23 cellular contexts compared by ENCODE assay signal in the genomic region with DNA sequence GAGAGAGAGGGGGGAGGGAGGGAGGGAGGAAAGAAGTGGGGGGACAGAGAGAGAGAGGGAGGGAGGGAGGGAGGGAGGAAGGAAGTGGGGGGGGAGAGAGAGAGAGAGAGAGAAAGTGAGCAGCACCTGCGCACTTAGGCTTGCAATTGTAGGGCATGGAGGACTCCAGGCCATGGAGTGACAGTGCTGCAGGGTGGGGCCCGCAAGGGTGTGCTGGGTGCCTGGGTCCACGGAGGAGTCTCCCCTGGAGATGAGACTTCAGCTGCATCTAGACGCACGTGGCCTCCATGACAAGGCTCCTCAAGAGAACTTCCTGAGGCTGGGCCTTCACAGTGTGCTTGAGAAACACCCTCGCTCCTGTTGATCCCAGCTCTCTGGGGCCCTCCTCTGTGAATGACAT. TPM values are rescaled to one million over a fixed set of nuclear protein-coding genes. Genes with fewer than 3 reads are reported as not detected.
"Had no signal": no experiment of that assay in that cellular context is flagged by ENCODE, and none has a peak within 500 bp of the region (broad histone marks: within the 10 kb centered on the region; RNA-seq: fewer than 3 reads in every experiment).

No MANE protein-coding gene starts in this region.

- H3K36me3 Mint-ChIP-seq: stimulated activated naive B cell treated with anti-CD40 and anti-IgM and Interleukin-4, amounts not matched to agents 10 μg/mL and 1 μg/mL and 100 μg/mL, for 72 hours had no signal

- H3K4me3 ChIP-seq: coronary artery, esophagus muscularis mucosa, gastrocnemius medialis, heart right ventricle, right atrium auricular region, sigmoid colon, skin epidermis had no signal

- H3K36me3 ChIP-seq: esophagus muscularis mucosa, gastrocnemius medialis, heart right ventricle, right atrium auricular region, sigmoid colon had no signal

- H3K4me3 Mint-ChIP-seq: stimulated activated naive B cell treated with anti-CD40 and anti-IgM and Interleukin-4, amounts not matched to agents 10 μg/mL and 1 μg/mL and 100 μg/mL, for 72 hours had no signal

- H3K27me3 ChIP-seq: right atrium auricular region had no signal

- H3K27ac Mint-ChIP-seq: stimulated activated naive B cell treated with anti-CD40 and anti-IgM and Interleukin-4, amounts not matched to agents 10 μg/mL and 1 μg/mL and 100 μg/mL, for 72 hours had no signal

- DNase-seq: effector memory CD4-positive, alpha-beta T cell; gastrocnemius medialis; heart right ventricle; hypothalamus; midbrain; posterior cingulate gyrus; sigmoid colon; stimulated activated CD4-positive, alpha-beta T cell treated with anti-CD3 and anti-CD28 coated beads, Interleukin-2, amount 100 ng/mL, for 24 hours; stimulated activated CD4-positive, alpha-beta T cell treated with anti-CD3 and anti-CD28 coated beads, Interleukin-4, amount 100 ng/mL, for 4 hours; stimulated activated naive B cell treated with anti-CD40 and anti-IgM and Interleukin-4, amounts not matched to agents 10 μg/mL and 1 μg/mL and 100 μg/mL, for 72 hours; trophoblast cell had no signal

- H3K27ac ChIP-seq: coronary artery, epithelial cell of prostate, esophagus muscularis mucosa, gastrocnemius medialis, heart right ventricle, right atrium auricular region, sigmoid colon, skin epidermis had no signal

- H3K9me3 ChIP-seq: esophagus muscularis mucosa, gastrocnemius medialis, heart right ventricle, right atrium auricular region, sigmoid colon had no signal

- H3K4me1 ChIP-seq: esophagus muscularis mucosa, gastrocnemius medialis, heart right ventricle, right atrium auricular region, sigmoid colon had no signal

- ATAC-seq: gastrocnemius medialis; heart right ventricle; left lobe of liver; stimulated activated naive B cell treated with anti-CD40 and anti-IgM and Interleukin-4, amounts not matched to agents 10 μg/mL and 1 μg/mL and 100 μg/mL, for 72 hours had no signal

RNA-seq across cellular contexts. Expression of a gene that starts 44.5 kb away (rescaled TPM):
- total RNA-seq: chondrocyte, esophagus muscularis mucosa, fibroblast of villous mesenchyme, heart right ventricle, lower leg skin, osteocyte, right atrium auricular region, sigmoid colon had no signal
- polyA plus RNA-seq: heart right ventricle, neural cell, urinary bladder had no signal
